1 cellular context compared by ENCODE assay signal in genomic region chr1:33334081-33334552, GRCh38.
TF ChIP-seq lines count a peak whose summit lies in the region.

No MANE protein-coding gene starts in this region.

TF ChIP-seq in HepG2, 621 proteins besides CTCF, POLR2A, EP300 and RAD21 (continued from another document and continues in another):
- TF ChIP-seq RNF219 (CRISPR knock-in tag; IDR thresholded peaks at IDR 0.05) (no peak), TFDP1 (CRISPR knock-in tag; IDR thresholded peaks at IDR 0.05; ENCODE audit: borderline replicate concordance) (no peak), ZNF496 (CRISPR knock-in tag; IDR thresholded peaks at IDR 0.05; ENCODE audit: insufficient replicate concordance) (no peak), KAT2B (IDR thresholded peaks at IDR 0.05; ENCODE audit: borderline replicate concordance, low read depth, low read length) (no peak), ZBED4 (CRISPR knock-in tag; IDR thresholded peaks at IDR 0.05; ENCODE audit: borderline replicate concordance) (no peak), HDAC2 (CRISPR knock-in tag; IDR thresholded peaks at IDR 0.05) (peak; percentile 46; the same call in 1 of the 2 replicates), U2AF2 (IDR thresholded peaks at IDR 0.05; ENCODE audit: low read depth, low read length) (no peak), SRSF1 (optimal IDR thresholded peaks at IDR 0.05; ENCODE audit: low read depth, low read length) (no peak), KLF16 (CRISPR knock-in tag; IDR thresholded peaks at IDR 0.05) (0 out of 4 replicates have a peak, but pooled peaks of 1 of the 2 experiments have one; percentile 56), ZNF720 (CRISPR knock-in tag; IDR thresholded peaks at IDR 0.05) (no peak), PCBP2 (optimal IDR thresholded peaks at IDR 0.05; ENCODE audit: low read depth, low read length, poor library complexity, severe bottlenecking) (no peak), TFDP2 (CRISPR knock-in tag; IDR thresholded peaks at IDR 0.05) (no peak), SIN3A (IDR thresholded peaks at IDR 0.05; ENCODE audit: borderline replicate concordance, low read depth, low read length) (peak; percentile 56; the same call in 1 of the 2 replicates), PATZ1 (CRISPR knock-in tag; IDR thresholded peaks at IDR 0.05) (peak; percentile 80), ZNF280B (CRISPR knock-in tag; IDR thresholded peaks at IDR 0.05; ENCODE audit: borderline replicate concordance) (no peak), ZNF468 (CRISPR knock-in tag; IDR thresholded peaks at IDR 0.05) (no peak), AKAP8 (CRISPR knock-in tag; IDR thresholded peaks at IDR 0.05) (no peak), NCOA2 (CRISPR knock-in tag; IDR thresholded peaks at IDR 0.05) (peak; percentile 50; the same call in 1 of the 2 replicates), KDM2A (CRISPR knock-in tag; IDR thresholded peaks at IDR 0.05; ENCODE audit: borderline replicate concordance, low read depth) (no peak), ZBTB26 (CRISPR knock-in tag; IDR thresholded peaks at IDR 0.05; ENCODE audit: borderline replicate concordance) (no peak), ZNF24 (IDR thresholded peaks at IDR 0.05) (no peak), HOXD1 (CRISPR knock-in tag; IDR thresholded peaks at IDR 0.05) (no peak), HNF1B (CRISPR knock-in tag; IDR thresholded peaks at IDR 0.05) (no peak), RXRB (CRISPR knock-in tag; IDR thresholded peaks at IDR 0.05; ENCODE audit: borderline replicate concordance) (peak; percentile 42; the same call in 1 of the 2 replicates), ATF1 (CRISPR knock-in tag; IDR thresholded peaks at IDR 0.05) (no peak), SOX5 (CRISPR knock-in tag; IDR thresholded peaks at IDR 0.05; ENCODE audit: borderline replicate concordance) (peak; percentile 98), BCL6 (CRISPR knock-in tag; IDR thresholded peaks at IDR 0.05) (peak; percentile 38; the same call in 1 of the 2 replicates), YEATS4 (CRISPR knock-in tag; IDR thresholded peaks at IDR 0.05; ENCODE audit: borderline replicate concordance) (no peak), ZMYM4 (CRISPR knock-in tag; IDR thresholded peaks at IDR 0.05) (peak; percentile 43; the same call in 1 of the 2 replicates), ZNF639 (CRISPR knock-in tag; conservative IDR thresholded peaks at IDR 0.05) (no peak), ZNF691 (CRISPR knock-in tag; IDR thresholded peaks at IDR 0.05; ENCODE audit: borderline replicate concordance, low read depth) (no peak), ZNF335 (CRISPR knock-in tag; IDR thresholded peaks at IDR 0.05) (no peak), MYNN (CRISPR knock-in tag; IDR thresholded peaks at IDR 0.05; ENCODE audit: low read depth) (no peak), UBTF (CRISPR knock-in tag; IDR thresholded peaks at IDR 0.05) (peak; percentile 38; the same call in 1 of the 2 replicates), NONO (IDR thresholded peaks at IDR 0.05) (no peak), NONO (CRISPR knock-in tag; conservative IDR thresholded peaks at IDR 0.05) (0 out of 2 replicates have a peak, but pooled peaks have one; percentile 24)
